ENCODE assay signal across 8 cellular contexts in genomic region chr2:113890253-113891235, GRCh38. TPM values are rescaled to one million over a fixed set of nuclear protein-coding genes. Genes with fewer than 3 reads are reported as not detected.
DNase-seq lines count a peak whose midpoint lies in the region; ATAC-seq, FAIRE-seq and TF ChIP-seq lines count a peak whose summit lies in the region.

No MANE protein-coding gene starts in this region.

- H3K79me2 ChIP-seq in DND-41 (ENCODE audit: insufficient read depth, low read length), result peaks cover 90% of the 10 kb centered on the region
- peaks cover 76% of the 10 kb centered on the region for H3K79me2 ChIP-seq in astrocyte (ENCODE audit: insufficient read depth, low read length)

- H4K20me1 ChIP-seq in DND-41 (ENCODE audit: insufficient read depth, low read length), result peaks cover 37% of the 10 kb centered on the region
- H4K20me1 ChIP-seq in astrocyte (ENCODE audit: insufficient read depth, low read length), result peaks cover 37% of the 10 kb centered on the region

- H3K27me3 ChIP-seq in DND-41 (ENCODE audit: insufficient read depth, low read length, poor library complexity), result no peaks in the 10 kb centered on the region
- no peaks in the 10 kb centered on the region for H3K27me3 ChIP-seq in astrocyte (ENCODE audit: insufficient read depth, low read length)
- H3K27me3 ChIP-seq in gastrocnemius medialis, result no peaks in the 10 kb centered on the region

- H3K27ac Mint-ChIP-seq in T-helper 2 cell treated with Interferon-gamma antibody and Interleukin-4, amounts not matched to agents 5 μg/mL and 100 μg/mL, for 36 hours, result peak overlapping the region; percentile 96
- H3K27ac Mint-ChIP-seq in astrocyte (ENCODE audit: unreplicated experiment), result peak overlapping the region; percentile 88

- H3K27me3 Mint-ChIP-seq in T-helper 2 cell treated with Interferon-gamma antibody and Interleukin-4, amounts not matched to agents 5 μg/mL and 100 μg/mL, for 36 hours (ENCODE audit: low read depth), result no peaks in the 10 kb centered on the region
- no peaks in the 10 kb centered on the region for H3K27me3 Mint-ChIP-seq in astrocyte (ENCODE audit: low read depth, unreplicated experiment)

- H3K9ac ChIP-seq in DND-41 (ENCODE audit: low read depth, low read length) (peak overlapping the region; percentile 76), astrocyte (ENCODE audit: low read length) (peak overlapping the region; percentile 94)

- H3K4me3 ChIP-seq in DND-41 (ENCODE audit: low read depth in 1 of 2, low read length in 2 of 2), result peak overlapping the region; percentile 71 to 72
- peak overlapping the region; percentile 91 for H3K4me3 ChIP-seq in astrocyte (ENCODE audit: insufficient read depth, low read depth, low read length)
- H3K4me3 ChIP-seq in gastrocnemius medialis, result peak overlapping the region; percentile 84 to 99 (median 94)

- TF ChIP-seq CTCF in DND-41 (IDR thresholded peaks at IDR 0.05; ENCODE audit: borderline replicate concordance, extremely low read depth, low read length, poor library complexity, severe bottlenecking), result peak; percentile 20
- TF ChIP-seq CTCF in astrocyte (IDR thresholded peaks at IDR 0.05; ENCODE audit: insufficient read depth, low read depth, low read length), result no peak
- no peak for TF ChIP-seq CTCF in gastrocnemius medialis (IDR thresholded peaks at IDR 0.05 in 4 of 5, conservative IDR thresholded peaks at IDR 0.05 in 1 of 5)

- in situ Hi-C loops in KBM-7 (cut with MboI; ENCODE audit: low pct_unique_long_range_greater_than_20kb, low sequenced_read_pairs) (no loop called here), gastrocnemius medialis (cut with MboI; ENCODE audit: low sequenced_read_pairs in 4 of 4) (no loop called here)

- H3K36me3 ChIP-seq in DND-41 (ENCODE audit: insufficient read depth, low read length), result peaks cover 31% of the 10 kb centered on the region
- H3K36me3 ChIP-seq in astrocyte (ENCODE audit: insufficient read depth, low read length), result no peaks in the 10 kb centered on the region
- H3K36me3 ChIP-seq in gastrocnemius medialis, result no peaks in the 10 kb centered on the region

- peak overlapping the region; percentile 90 for H2AFZ ChIP-seq in DND-41 (ENCODE audit: low read depth, low read length)
- peak overlapping the region; percentile 35 for H2AFZ ChIP-seq in astrocyte (ENCODE audit: low read depth, low read length)

- H3K4me1 Mint-ChIP-seq in T-helper 2 cell treated with Interferon-gamma antibody and Interleukin-4, amounts not matched to agents 5 μg/mL and 100 μg/mL, for 36 hours (ENCODE audit: low read depth), result peaks cover 67% of the 10 kb centered on the region
- H3K4me1 Mint-ChIP-seq in astrocyte (ENCODE audit: low read depth, unreplicated experiment), result peaks cover 50% of the 10 kb centered on the region

- no peak for FAIRE-seq in astrocyte (lab: Jason Lieb, UNC)

- H3K9me3 ChIP-seq in DND-41 (ENCODE audit: insufficient read depth, low read length, severe bottlenecking) (no peaks in the 10 kb centered on the region), astrocyte (ENCODE audit: insufficient read depth, low read depth, low read length) (no peaks in the 10 kb centered on the region), gastrocnemius medialis (no peaks in the 10 kb centered on the region)

- intact Hi-C loops in gastrocnemius medialis (cut with DNase I; ENCODE audit: low total_unique reads), result loop anchor here (1.0 kb wide), 1 partner anchor 134 kb away; the partner anchor contains the start of gene SLC35F5

- H3K4me3 Mint-ChIP-seq in T-helper 2 cell treated with Interferon-gamma antibody and Interleukin-4, amounts not matched to agents 5 μg/mL and 100 μg/mL, for 36 hours, result peak overlapping the region; percentile 100
- H3K4me3 Mint-ChIP-seq in astrocyte (ENCODE audit: unreplicated experiment), result peak overlapping the region; percentile 95

- peak; percentile 70 for DNase-seq in DND-41
- peak; percentile 79 for DNase-seq in KBM-7
- DNase-seq in T-helper 2 cell treated with Interferon-gamma antibody and Interleukin-4, amounts not matched to agents 5 μg/mL and 100 μg/mL, for 36 hours (ENCODE audit: low spot score), result peak; percentile 75
- DNase-seq in astrocyte (ENCODE audit: low read depth), result peak; percentile 73
- peak in 47 of 51 donors; percentile 9 to 86 (median 50) for DNase-seq in hypothalamus (lab: John Stamatoyannopoulos, UW)
- DNase-seq in gastrocnemius medialis, result peak; percentile 55
- no peak for DNase-seq in DMS153 (lab: John Stamatoyannopoulos, UW)

- peak; percentile 51 for ATAC-seq in DND-41 (ENCODE audit: insufficient read depth, low read depth)
- ATAC-seq in GM21528 (IDR thresholded peaks at IDR 0.05; ENCODE audit: low FRiP score, unreplicated experiment), result peak; percentile 30
- ATAC-seq in gastrocnemius medialis, result peak; percentile 43 to 63

- H3K4me1 ChIP-seq in DND-41 (ENCODE audit: insufficient read depth, low read length) (peaks cover 65% of the 10 kb centered on the region), astrocyte (ENCODE audit: insufficient read depth, low read length) (peaks cover 50% of the 10 kb centered on the region), gastrocnemius medialis (peaks cover 39 to 66% of the 10 kb centered on the region in 2 donors)

- H3K4me2 ChIP-seq in DND-41 (ENCODE audit: insufficient read depth, low read length), result peak overlapping the region; percentile 95
- peak overlapping the region; percentile 86 for H3K4me2 ChIP-seq in astrocyte (ENCODE audit: low read length)

- peak overlapping the region; percentile 97 for H3K27ac ChIP-seq in DND-41 (ENCODE audit: low read length)
- peak overlapping the region; percentile 85 for H3K27ac ChIP-seq in astrocyte (ENCODE audit: low read depth, low read length)
- peak overlapping the region; percentile 93 to 99 (median 99) for H3K27ac ChIP-seq in gastrocnemius medialis

- peaks cover 56% of the 10 kb centered on the region for H3K36me3 Mint-ChIP-seq in T-helper 2 cell treated with Interferon-gamma antibody and Interleukin-4, amounts not matched to agents 5 μg/mL and 100 μg/mL, for 36 hours (ENCODE audit: low read depth)
- peaks cover 6% of the 10 kb centered on the region for H3K36me3 Mint-ChIP-seq in astrocyte (ENCODE audit: low read depth, unreplicated experiment)

- peak; percentile 58 to 78 for TF ChIP-seq POLR2A in gastrocnemius medialis (IDR thresholded peaks at IDR 0.05)

- no peaks in the 10 kb centered on the region for H3K9me3 Mint-ChIP-seq in T-helper 2 cell treated with Interferon-gamma antibody and Interleukin-4, amounts not matched to agents 5 μg/mL and 100 μg/mL, for 36 hours
- no peaks in the 10 kb centered on the region for H3K9me3 Mint-ChIP-seq in astrocyte (ENCODE audit: unreplicated experiment)

RNA-seq across cellular contexts. Expression of gene ACTR3, which starts 0.7 kb away (rescaled TPM):
- 488 and 495 TPM in 2 replicates for total RNA-seq in astrocyte
- 10 to 100 TPM; 39.3 to 75.0 (median 56.6) TPM for total RNA-seq in gastrocnemius medialis
